In genomic region chr22:36028646-36029405, GRCh38 we compare ENCODE assay signal across 1 cellular context.
TF ChIP-seq lines count a peak whose summit lies in the region.

Gene RBFOX2, minus strand, starts transcription at chr22:36028824. Its CDS starts 399 bp downstream, at chr22:36028425.

TF ChIP-seq in IMR-90, 13 proteins besides CTCF, POLR2A, EP300 and RAD21 (continued from another document):
- TF ChIP-seq ELK1 (IDR thresholded peaks at IDR 0.05; ENCODE audit: borderline replicate concordance, low read depth, low read length) (no peak), CHD1 (IDR thresholded peaks at IDR 0.05; ENCODE audit: low read depth, low read length) (no peak), SMC3 (IDR thresholded peaks at IDR 0.05; ENCODE audit: low read depth, low read length) (no peak), MXI1 (IDR thresholded peaks at IDR 0.05; ENCODE audit: borderline replicate concordance, low read depth, low read length) (peak; percentile 86; the same call in 1 of the 2 replicates)
